20 cellular contexts compared by ENCODE assay signal in genomic region chr22:19724927-19725661, GRCh38. TPM values are rescaled to one million over a fixed set of nuclear protein-coding genes. Genes with fewer than 3 reads are reported as not detected.
A peak's percentile ranks its signal among the peaks of the same experiment; 100 is the strongest.
DNase-seq lines count a peak whose midpoint lies in the region; ATAC-seq and TF ChIP-seq lines count a peak whose summit lies in the region.
"Had no signal": no experiment of that assay in that cellular context is flagged by ENCODE, and none has a peak within 500 bp of the region (broad histone marks: within the 10 kb centered on the region; RNA-seq: fewer than 3 reads in every experiment).

No MANE protein-coding gene starts in this region.

- TF ChIP-seq CTCF in activated B cell treated with CpG ODN at 0.5 μM for 24 hours (IDR thresholded peaks at IDR 0.05) (no peak), OCI-LY7 (conservative IDR thresholded peaks at IDR 0.05; ENCODE audit: low read length) (no peak)

- no peaks in the 10 kb centered on the region for H3K79me1 ChIP-seq in trophoblast cell (ENCODE audit: low read length)

- DNase-seq in T-helper 2 cell treated with Interferon-gamma antibody and Interleukin-4, amounts not matched to agents 5 μg/mL and 100 μg/mL, for 36 hours (ENCODE audit: low spot score), result no peak
- DNase-seq in T-helper 2 cell, result no peak
- no peak for DNase-seq in activated B cell treated with CpG ODN at 0.5 μM for 24 hours
- no peak for DNase-seq in trophoblast cell
- DNase-seq in OCI-LY7 (ENCODE audit: low spot score), result no peak
- no peak for DNase-seq in GM03348 (ENCODE audit: low spot score)
- no peak for DNase-seq in ureter (ENCODE audit: low spot score)
- DNase-seq: activated T-cell treated with anti-CD3 and anti-CD28 coated beads, Interleukin-2, amount 50 U/mL, for 72 hours; DMS79 treated with DMSO at 0.1 percent for 48 hours; midbrain; NCI-H1048; NCI-H187 treated with DMSO at 0.1 percent for 48 hours; psoas muscle; SK-N-SH; T1000 had no signal

- no peaks in the 10 kb centered on the region for H3K9me2 ChIP-seq in OCI-LY7 (ENCODE audit: insufficient read depth, low read length)
- H3K9me2 ChIP-seq: SK-N-SH had no signal

- no peak overlapping the region for H3K27ac ChIP-seq in trophoblast cell (ENCODE audit: low read depth, low read length)
- H3K27ac ChIP-seq in OCI-LY7 (ENCODE audit: low read depth, low read length, poor library complexity, severe bottlenecking), result no peak overlapping the region
- H3K27ac ChIP-seq: coronary artery, neutrophil, psoas muscle had no signal

- no peaks in the 10 kb centered on the region for H3K4me1 Mint-ChIP-seq in T-helper 2 cell treated with Interferon-gamma antibody and Interleukin-4, amounts not matched to agents 5 μg/mL and 100 μg/mL, for 36 hours (ENCODE audit: low read depth)
- peaks cover 12% of the 10 kb centered on the region for H3K4me1 Mint-ChIP-seq in activated B cell treated with CpG ODN at 0.5 μM for 24 hours

- H3K36me3 Mint-ChIP-seq in T-helper 2 cell treated with Interferon-gamma antibody and Interleukin-4, amounts not matched to agents 5 μg/mL and 100 μg/mL, for 36 hours (ENCODE audit: low read depth), result no peaks in the 10 kb centered on the region
- no peaks in the 10 kb centered on the region for H3K36me3 Mint-ChIP-seq in activated B cell treated with CpG ODN at 0.5 μM for 24 hours (ENCODE audit: low read depth)

- H3K4me1 ChIP-seq in iPS-15b (ENCODE audit: control insufficient read depth, insufficient read depth, low read length), result peaks cover 4% of the 10 kb centered on the region
- peaks cover 11 to 14% of the 10 kb centered on the region in 2 experiments for H3K4me1 ChIP-seq in trophoblast cell (ENCODE audit: control insufficient read depth in 1 of 2, insufficient read depth in 2 of 2, low read length in 2 of 2)
- no peaks in the 10 kb centered on the region for H3K4me1 ChIP-seq in OCI-LY7 (ENCODE audit: insufficient read depth, low read length, poor library complexity, severe bottlenecking)
- H3K4me1 ChIP-seq: psoas muscle had no signal

- no peaks in the 10 kb centered on the region for H3K79me2 ChIP-seq in trophoblast cell (ENCODE audit: control insufficient read depth, insufficient read depth, low read length, poor library complexity)
- H3K79me2 ChIP-seq in OCI-LY7 (ENCODE audit: insufficient read depth, low read depth, low read length), result no peaks in the 10 kb centered on the region

- no peaks in the 10 kb centered on the region for H3K9me3 ChIP-seq in iPS-15b (ENCODE audit: control insufficient read depth, insufficient read depth, low read length)
- peaks cover 47% of the 10 kb centered on the region for H3K9me3 ChIP-seq in trophoblast cell (ENCODE audit: insufficient read depth, low read depth, low read length)
- H3K9me3 ChIP-seq in OCI-LY7 (ENCODE audit: low read length), result no peaks in the 10 kb centered on the region
- H3K9me3 ChIP-seq: psoas muscle, SK-N-SH had no signal

- no peak overlapping the region for H3K18ac ChIP-seq in trophoblast cell (ENCODE audit: low read length)

- no peak overlapping the region for H3K14ac ChIP-seq in trophoblast cell (ENCODE audit: low read length)

- H4K91ac ChIP-seq in trophoblast cell (ENCODE audit: low read depth, low read length), result no peak overlapping the region

- H3K27ac Mint-ChIP-seq in T-helper 2 cell treated with Interferon-gamma antibody and Interleukin-4, amounts not matched to agents 5 μg/mL and 100 μg/mL, for 36 hours, result no peak overlapping the region
- no peak overlapping the region for H3K27ac Mint-ChIP-seq in activated B cell treated with CpG ODN at 0.5 μM for 24 hours
- H3K27ac Mint-ChIP-seq: activated T-cell treated with anti-CD3 and anti-CD28 coated beads, Interleukin-2, amount 50 U/mL, for 72 hours had no signal

- H4K8ac ChIP-seq in trophoblast cell (ENCODE audit: low read depth, low read length), result no peak overlapping the region

- no peak overlapping the region for H3K4ac ChIP-seq in trophoblast cell (ENCODE audit: low read depth, low read length)

- POLR2A ChIA-PET in activated B cell treated with CpG ODN at 0.5 μM for 24 hours (lab: Charles Lee) (no interaction called here), OCI-LY7 (lab: Charles Lee) (no interaction called here)

- H3K27me3 ChIP-seq in iPS-15b (ENCODE audit: control insufficient read depth, insufficient read depth, low read length) (peaks cover 75% of the 10 kb centered on the region), trophoblast cell (ENCODE audit: insufficient read depth, low read length) (peaks cover 79% of the 10 kb centered on the region)

- H2AFZ ChIP-seq in trophoblast cell (ENCODE audit: insufficient read depth, low read length, poor library complexity) (no peak overlapping the region), OCI-LY7 (ENCODE audit: low read length) (no peak overlapping the region)

- WGBS in trophoblast cell (ENCODE audit: extremely low coverage, insufficient coverage, insufficient read length), result no CpG with 5 or more reads among the region's 45 CpGs

- H3K36me3 ChIP-seq in iPS-15b (ENCODE audit: control insufficient read depth, insufficient read depth, low read length) (no peaks in the 10 kb centered on the region), trophoblast cell (ENCODE audit: control insufficient read depth in 1 of 2, insufficient read depth in 2 of 2, low read length in 2 of 2) (no peaks in the 10 kb centered on the region), OCI-LY7 (ENCODE audit: insufficient read depth, low read length) (no peaks in the 10 kb centered on the region)

- peaks cover 37% of the 10 kb centered on the region for H3K27me3 Mint-ChIP-seq in T-helper 2 cell treated with Interferon-gamma antibody and Interleukin-4, amounts not matched to agents 5 μg/mL and 100 μg/mL, for 36 hours (ENCODE audit: low read depth)
- H3K27me3 Mint-ChIP-seq in activated B cell treated with CpG ODN at 0.5 μM for 24 hours, result peaks cover 37% of the 10 kb centered on the region

- no peak overlapping the region for H3K9ac ChIP-seq in iPS-15b (ENCODE audit: low read depth, low read length)
- no peak overlapping the region for H3K9ac ChIP-seq in trophoblast cell (ENCODE audit: low read length)
- H3K9ac ChIP-seq: SK-N-SH had no signal

- no peak overlapping the region for H2BK5ac ChIP-seq in trophoblast cell (ENCODE audit: low read depth, low read length, poor library complexity)

- H3K23ac ChIP-seq in trophoblast cell (ENCODE audit: low read length), result no peak overlapping the region

- no TSS peak for BruUV-seq in OCI-LY7 (replicated peaks; lab: Mats Ljungman, UMichigan)

- no peak for ATAC-seq in activated B cell treated with CpG ODN at 0.5 μM for 24 hours (ENCODE audit: low read depth)
- ATAC-seq: activated CD4-positive, CD25-positive, alpha-beta regulatory T cell treated with anti-CD3 and anti-CD28 coated beads, Interleukin-2, amount 50 U/mL, for 24 hours had no signal

- H2AK5ac ChIP-seq in trophoblast cell (ENCODE audit: low read length), result no peak overlapping the region

- H3K4me2 ChIP-seq in trophoblast cell (ENCODE audit: low read length) (no peak overlapping the region), OCI-LY7 (ENCODE audit: low read length) (no peak overlapping the region)
- H3K4me2 ChIP-seq: SK-N-SH had no signal

- intact Hi-C loops in activated B cell treated with CpG ODN at 0.5 μM for 24 hours (cut with micrococcal nuclease), result no loop called here
- intact Hi-C loops in OCI-LY7 (cut with micrococcal nuclease; ENCODE audit: unreplicated experiment), result no loop called here

- no peak overlapping the region for H2BK12ac ChIP-seq in trophoblast cell (ENCODE audit: low read length)

- no peak overlapping the region for H2BK120ac ChIP-seq in trophoblast cell (ENCODE audit: insufficient read depth, low read length, poor library complexity)

- no peaks in the 10 kb centered on the region for H4K20me1 ChIP-seq in OCI-LY7 (ENCODE audit: insufficient read depth, low read length)

- no peak overlapping the region for H4K12ac ChIP-seq in trophoblast cell (ENCODE audit: low read depth, low read length)

- peak overlapping the region; percentile 43 for H3K4me3 Mint-ChIP-seq in T-helper 2 cell treated with Interferon-gamma antibody and Interleukin-4, amounts not matched to agents 5 μg/mL and 100 μg/mL, for 36 hours
- H3K4me3 Mint-ChIP-seq in activated B cell treated with CpG ODN at 0.5 μM for 24 hours, result peak overlapping the region; percentile 60

- no peaks in the 10 kb centered on the region for H3K9me3 Mint-ChIP-seq in T-helper 2 cell treated with Interferon-gamma antibody and Interleukin-4, amounts not matched to agents 5 μg/mL and 100 μg/mL, for 36 hours
- no peaks in the 10 kb centered on the region for H3K9me3 Mint-ChIP-seq in activated B cell treated with CpG ODN at 0.5 μM for 24 hours
- H3K9me3 Mint-ChIP-seq: activated T-cell treated with anti-CD3 and anti-CD28 coated beads, Interleukin-2, amount 50 U/mL, for 72 hours had no signal

- CTCF ChIA-PET in activated B cell treated with CpG ODN at 0.5 μM for 24 hours (lab: Charles Lee) (no interaction called here), OCI-LY7 (lab: Charles Lee; ENCODE audit: unreplicated experiment) (no interaction called here)

- peak overlapping the region; percentile 23 for H3K4me3 ChIP-seq in iPS-15b (ENCODE audit: low read depth, low read length)
- H3K4me3 ChIP-seq in trophoblast cell (ENCODE audit: low read depth, low read length), result peak overlapping the region; percentile 4
- H3K4me3 ChIP-seq in OCI-LY7 (ENCODE audit: low read depth, low read length, poor library complexity, severe bottlenecking), result no peak overlapping the region
- H3K4me3 ChIP-seq: coronary artery, psoas muscle had no signal

RNA-seq across cellular contexts. Expression of gene GP1BB, which starts 1.8 kb away (rescaled TPM):
- total RNA-seq in activated B cell treated with CpG ODN at 0.5 μM for 24 hours (not detected in 2 replicates), OCI-LY7 (2022) (not detected in 2 replicates), ureter (2.1 TPM)
- polyA plus RNA-seq in trophoblast cell (2013), result 0.05 TPM in 1 of 2 replicates, not detected in the other
- total RNA-seq in OCI-LY7 (2014; rRNA removed; shearing (Covaris generic)), result not detected in 2 replicates

RNA-seq across cellular contexts. Expression of gene SEPTIN5, which starts 10.8 kb away (rescaled TPM):
- total RNA-seq in activated B cell treated with CpG ODN at 0.5 μM for 24 hours, result not detected in 2 replicates
- polyA plus RNA-seq in trophoblast cell (2013), result 1.5 TPM in 2 replicates
- 1.2 TPM in 1 of 2 replicates, not detected in the other for total RNA-seq in OCI-LY7 (2014; rRNA removed; shearing (Covaris generic))
- total RNA-seq in OCI-LY7 (2022), result not detected in 2 replicates
- 26.7 TPM for total RNA-seq in ureter

RNA-seq across cellular contexts. Expression of gene TBX1, which starts 35.5 kb away (rescaled TPM):
- total RNA-seq in activated B cell treated with CpG ODN at 0.5 μM for 24 hours (not detected in 2 replicates), OCI-LY7 (2022) (0.23 TPM in 1 of 2 replicates, not detected in the other), ureter (13.0 TPM)
- 6.7 and 6.8 TPM in 2 replicates for polyA plus RNA-seq in trophoblast cell (2013)
- total RNA-seq in OCI-LY7 (2014; rRNA removed; shearing (Covaris generic)), result not detected in 2 replicates
- total RNA-seq: fibroblast of lung had no signal
- polyA plus RNA-seq: fibroblast of lung, SK-N-SH had no signal

Comparison
In these comparisons a context has a peak if more than half of its experiments do, and no peak if none do; other contexts are left out.
1. RNA of gene SEPTIN5, which starts 10.8 kb away (total RNA-seq): 26.7 TPM in ureter (single experiment); not detected in activated B cell treated with CpG ODN at 0.5 μM for 24 hours and 1.2 TPM in OCI-LY7; every median in the first group is over 10 times any median in the second.
2. RNA of gene TBX1, which starts 35.5 kb away (total RNA-seq): 13.0 TPM in ureter (single experiment); 0.23 TPM in OCI-LY7 and not detected in activated B cell treated with CpG ODN at 0.5 μM for 24 hours; every median in the first group is over 10 times any median in the second.